In genomic region chr3:71934520-71934919, GRCh38 we compare ENCODE assay signal across 27 cellular contexts.
"Had no signal": no experiment of that assay in that cellular context is flagged by ENCODE, and none has a peak within 500 bp of the region (broad histone marks: within the 10 kb centered on the region; RNA-seq: fewer than 3 reads in every experiment).

No MANE protein-coding gene starts in this region.

- H3K9me3 ChIP-seq: stomach, suprapubic skin, testis, thoracic aorta, thyroid gland, tibial artery, tibial nerve, transverse colon, upper lobe of left lung, upper lobe of right lung, uterus, vagina had no signal

- H3K36me3 ChIP-seq: stomach, suprapubic skin, thoracic aorta, thyroid gland, tibial artery, tibial nerve, transverse colon, upper lobe of left lung, upper lobe of right lung, uterus, vagina had no signal

- ATAC-seq: stimulated activated effector memory CD8-positive, alpha-beta T cell treated with anti-CD3 and anti-CD28 coated beads, Interleukin-12 subunit alpha, Interleukin-12 subunit beta, amount 100 ng/mL, for 72 hours; stimulated activated memory B cell treated with anti-CD40 and anti-IgM and Interleukin-4, amounts not matched to agents 10 μg/mL and 1 μg/mL and 100 μg/mL, for 72 hours; stimulated activated naive B cell treated with anti-CD40 and anti-IgM and Interleukin-4, amounts not matched to agents 10 μg/mL and 1 μg/mL and 100 μg/mL, for 72 hours; stimulated activated naive CD8-positive, alpha-beta T cell treated with anti-CD3 and anti-CD28 coated beads, Interleukin-15, amount 100 ng/mL, for 72 hours; stimulated activated naive CD8-positive, alpha-beta T cell treated with anti-CD3 and anti-CD28 coated beads, Interleukin-15, Interleukin-2, amounts not matched to agents 100 U/mL and 50 U/mL, for 24 hours; upper lobe of right lung had no signal

- H3K4me3 ChIP-seq: stomach, suprapubic skin, testis, thoracic aorta, thyroid gland, tibial artery, tibial nerve, transverse colon, upper lobe of left lung, upper lobe of right lung, uterus, vagina had no signal

- H3K27ac ChIP-seq: stomach, suprapubic skin, testis, thoracic aorta, thyroid gland, tibial artery, tibial nerve, transverse colon, upper lobe of left lung, upper lobe of right lung, uterus, vagina had no signal

- FAIRE-seq: urothelium cell line had no signal

- H3K4me1 ChIP-seq: stomach, suprapubic skin, testis, thyroid gland, tibial artery, tibial nerve, transverse colon, upper lobe of left lung, upper lobe of right lung, uterus, vagina had no signal

- DNase-seq: stimulated activated CD4-positive, alpha-beta T cell treated with anti-CD3 and anti-CD28 coated beads, Interleukin-2, amount 100 ng/mL, for 48 hours; stimulated activated CD4-positive, alpha-beta T cell treated with anti-CD3 and anti-CD28 coated beads, Interleukin-4, amount 100 ng/mL, for 1 hour; stimulated activated CD4-positive, alpha-beta T cell treated with anti-CD3 and anti-CD28 coated beads, Interleukin-4, amount 100 ng/mL, for 24 hours; stimulated activated CD4-positive, alpha-beta T cell treated with anti-CD3 and anti-CD28 coated beads, Interleukin-4, amount 100 ng/mL, for 4 hours; stimulated activated CD8-positive, alpha-beta memory T cell treated with anti-CD3 and anti-CD28 coated beads, Interleukin-4, amount 100 ng/mL, for 48 hours; stimulated activated naive B cell treated with anti-CD40 and anti-IgM and Interleukin-4, amounts not matched to agents 10 μg/mL and 1 μg/mL and 100 μg/mL, for 72 hours; stimulated activated naive CD4-positive, alpha-beta T cell; stimulated activated naive CD4-positive, alpha-beta T cell treated with Interleukin-2 at 50 U/mL for 16 hours; stimulated activated naive CD8-positive, alpha-beta T cell treated with anti-CD3 and anti-CD28 coated beads, Interleukin-15, amount 100 ng/mL, for 72 hours; stimulated activated naive CD8-positive, alpha-beta T cell treated with anti-CD3 and anti-CD28 coated beads, Interleukin-15, Interleukin-2, amounts not matched to agents 100 U/mL and 50 U/mL, for 24 hours; stomach; substantia nigra; testis; thyroid gland; tibial artery; transverse colon; trophoblast cell; upper lobe of left lung; upper lobe of right lung; uterus had no signal

- H3K27me3 ChIP-seq: stomach, testis, thyroid gland, tibial nerve, transverse colon, upper lobe of left lung, upper lobe of right lung, uterus, vagina had no signal
